In genomic region chr13:49997935-49998334, GRCh38 we compare ENCODE assay signal across 8 cellular contexts. TPM values are rescaled to one million over a fixed set of nuclear protein-coding genes. Genes with fewer than 3 reads are reported as not detected.
DNase-seq lines count a peak whose midpoint lies in the region; ATAC-seq and TF ChIP-seq lines count a peak whose summit lies in the region.

No MANE protein-coding gene starts in this region.

- BruUV-seq in PC-9 (replicated peaks; lab: Mats Ljungman, UMichigan): no TSS peak

- no peaks in the 10 kb centered on the region for H3K9me2 ChIP-seq in GM23248 (ENCODE audit: insufficient read depth)
- H3K9me2 ChIP-seq in PC-9 (ENCODE audit: insufficient read depth): no peaks in the 10 kb centered on the region

- H4K20me1 ChIP-seq in GM23248 (ENCODE audit: insufficient read depth) (no peaks in the 10 kb centered on the region), PC-9 (ENCODE audit: insufficient read depth) (no peaks in the 10 kb centered on the region)

- CTCF ChIA-PET in PC-9 (lab: Charles Lee): interaction anchor here (0.6 to 2.4 kb wide), 9 partner anchors 11 to 914 kb away, joined by 3 to 13 read pairs (median 4); partner anchors contain the start of genes KPNA3 and SPRYD7

- DNase-seq in GM23248: peak; percentile 26
- DNase-seq in PC-9: peak in 1 of 2 experiments; percentile 44
- no peak for DNase-seq in esophagus squamous epithelium (lab: John Stamatoyannopoulos, UW)
- no peak for DNase-seq in hypothalamus (lab: John Stamatoyannopoulos, UW)
- DNase-seq in stimulated activated CD4-positive, alpha-beta T cell treated with anti-CD3 and anti-CD28 coated beads, Interleukin-12 subunit alpha, Interleukin-12 subunit beta, amount 100 ng/mL, for 4 hours: no peak

- no peak overlapping the region for H2AFZ ChIP-seq in GM23248
- H2AFZ ChIP-seq in PC-9: peak overlapping the region; percentile 94

- H3F3A ChIP-seq in GM23248 (ENCODE audit: insufficient read depth) (peaks cover 19% of the 10 kb centered on the region), PC-9 (ENCODE audit: insufficient read depth, low read depth) (peaks cover 8% of the 10 kb centered on the region; the same call in 1 of the 2 replicates)

- H3K36me3 ChIP-seq in GM23248 (ENCODE audit: low read depth): peaks cover 32% of the 10 kb centered on the region
- peaks cover 17% of the 10 kb centered on the region for H3K36me3 ChIP-seq in PC-9 (ENCODE audit: low read depth)
- H3K36me3 ChIP-seq in esophagus squamous epithelium: peaks cover 0 to 46% (median 0%) of the 10 kb centered on the region in 3 donors
- H3K36me3 ChIP-seq in rectal smooth muscle tissue (ENCODE audit: control insufficient read depth, insufficient read depth, low read length): no peaks in the 10 kb centered on the region

- H3K4me1 ChIP-seq in GM23248 (ENCODE audit: insufficient read depth) (peaks cover 23% of the 10 kb centered on the region), PC-9 (replicated peaks; ENCODE audit: insufficient read depth) (peaks cover 13% of the 10 kb centered on the region), esophagus squamous epithelium (peaks cover 13 to 65% (median 24%) of the 10 kb centered on the region in 3 donors), rectal smooth muscle tissue (ENCODE audit: control insufficient read depth, insufficient read depth, low read length) (peaks cover 13% of the 10 kb centered on the region)

- H3K9me3 ChIP-seq in GM23248 (ENCODE audit: low read depth): no peaks in the 10 kb centered on the region
- H3K9me3 ChIP-seq in PC-9 (ENCODE audit: insufficient read depth, low read depth): no peaks in the 10 kb centered on the region
- H3K9me3 ChIP-seq in esophagus squamous epithelium: no peaks in the 10 kb centered on the region

- H3K79me2 ChIP-seq in GM23248 (ENCODE audit: insufficient read depth) (peaks cover 55% of the 10 kb centered on the region), PC-9 (ENCODE audit: low read depth) (peaks cover 29% of the 10 kb centered on the region)

- H3K4me2 ChIP-seq in GM23248 (ENCODE audit: unreplicated experiment) (peak overlapping the region; percentile 91), PC-9 (peak overlapping the region; percentile 89)

- H3K27me3 ChIP-seq in GM23248 (replicated peaks; ENCODE audit: insufficient read depth) (no peaks in the 10 kb centered on the region), PC-9 (ENCODE audit: insufficient read depth, low read depth) (no peaks in the 10 kb centered on the region), esophagus squamous epithelium (no peaks in the 10 kb centered on the region), rectal smooth muscle tissue (ENCODE audit: control insufficient read depth, insufficient read depth, low read length) (no peaks in the 10 kb centered on the region)

- H3K27ac ChIP-seq in GM23248 (peak overlapping the region; percentile 95), PC-9 (peak overlapping the region; percentile 93), esophagus squamous epithelium (peak overlapping the region; percentile 99 to 100 (median 99)), rectal smooth muscle tissue (ENCODE audit: low read depth, low read length) (peak overlapping the region; percentile 99)

- H3K9ac ChIP-seq in GM23248: peak overlapping the region; percentile 98
- peak overlapping the region; percentile 96 for H3K9ac ChIP-seq in rectal smooth muscle tissue (ENCODE audit: low read length)

- in situ Hi-C loops in GM23248 (cut with MboI): loop anchor here (25.0 kb wide), 2 partner anchors 539 to 814 kb away; no protein-coding TSS in a partner anchor

- TF ChIP-seq CTCF in PC-9 (conservative IDR thresholded peaks at IDR 0.05) (no peak), esophagus squamous epithelium (IDR thresholded peaks at IDR 0.05) (no peak)

- 9 to 15% methylated on average over 5 of the region's 5 CpGs for WGBS in GM23248 (ENCODE audit: low coverage in 1 of 2, low lambda C conversion rate in 2 of 2, missing lambda C conversion rate in 2 of 2), 2 experiments
- WGBS in esophagus squamous epithelium, 2 donors: 3 to 7% methylated on average over 5 of the region's 5 CpGs

- POLR2A ChIA-PET in PC-9 (lab: Charles Lee; ENCODE audit: unreplicated experiment): interaction anchor here (0.5 to 0.8 kb wide), 5 partner anchors 17 to 531 kb away, joined by 3 to 7 read pairs (median 4); no protein-coding TSS in a partner anchor

- ATAC-seq in GM18861 (IDR thresholded peaks at IDR 0.05; ENCODE audit: unreplicated experiment): no peak
- no peak for ATAC-seq in GM18517 (IDR thresholded peaks at IDR 0.05; ENCODE audit: unreplicated experiment)

- H3K4me3 ChIP-seq in GM23248: peak overlapping the region; percentile 93
- H3K4me3 ChIP-seq in PC-9: peak overlapping the region; percentile 65
- H3K4me3 ChIP-seq in esophagus squamous epithelium: peak overlapping the region; percentile 88 to 98 (median 94)
- H3K4me3 ChIP-seq in rectal smooth muscle tissue (ENCODE audit: low read length): peak overlapping the region; percentile 87

- TF ChIP-seq POLR2A in esophagus squamous epithelium (IDR thresholded peaks at IDR 0.05): no peak

- intact Hi-C loops in PC-9 (cut with micrococcal nuclease; ENCODE audit: unreplicated experiment) (loop anchor here (2.0 to 10.0 kb wide), 7 partner anchors 61 to 914 kb away; partner anchors contain the start of gene SPRYD7), esophagus squamous epithelium (cut with DNase I) (loop anchor here (2.0 kb wide), 1 partner anchor 85 kb away; no protein-coding TSS in a partner anchor)

RNA-seq across cellular contexts. Expression of gene TRIM13, which starts 1.1 kb away (rescaled TPM):
- total RNA-seq in GM23248 (2014; rRNA removed; shearing (Covaris generic)): 20.2 and 22.3 TPM in 2 replicates
- polyA plus RNA-seq in GM23248 (2016; fragmentation: Nextera tagmentation; extraction: Ambion mirVana): 24.0 and 24.3 TPM in 2 replicates
- total RNA-seq in PC-9 (2021) (13.4 and 15.1 TPM in 2 replicates), esophagus squamous epithelium (10 to 100 TPM; 22.8 to 28.8 (median 26.5) TPM)

RNA-seq across cellular contexts. Expression of gene KCNRG, which starts 17.3 kb away (rescaled TPM):
- 0.97 TPM in 1 of 2 replicates, not detected in the other for total RNA-seq in GM23248 (2014; rRNA removed; shearing (Covaris generic))
- polyA plus RNA-seq in GM23248 (2016; fragmentation: Nextera tagmentation; extraction: Ambion mirVana): 0.15 and 0.30 TPM in 2 replicates
- total RNA-seq in PC-9 (2021) (0.41 TPM in 1 of 2 replicates, not detected in the other), esophagus squamous epithelium (1 to 10 TPM in 3 of 4 donors, not detected in 1; 1.1 to 3.6 (median 2.9) TPM)
